In the genomic region with DNA sequence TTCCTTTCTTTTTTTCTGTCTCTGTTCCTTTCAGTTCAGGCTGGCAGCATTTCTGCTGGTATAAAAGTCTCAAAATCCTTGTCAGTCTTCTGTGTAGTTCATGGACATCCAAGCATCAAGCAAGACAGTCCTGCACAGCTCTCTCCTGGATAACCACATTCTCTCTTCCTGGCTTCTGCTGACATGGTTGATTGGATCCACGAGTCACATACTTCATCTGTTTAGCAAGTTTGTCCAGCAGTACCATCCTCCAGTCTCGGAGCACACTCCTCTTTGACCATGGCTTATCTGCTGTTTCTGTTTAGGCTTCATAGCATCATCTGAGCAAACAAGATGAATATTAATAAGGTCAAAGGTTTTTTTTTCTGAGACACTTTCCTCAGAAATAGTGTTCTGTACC, we compare ENCODE assay signal across 19 cellular contexts.
DNase-seq lines count a peak whose midpoint lies in the region; ATAC-seq, FAIRE-seq and TF ChIP-seq lines count a peak whose summit lies in the region.
"Had no signal": no experiment of that assay in that cellular context is flagged by ENCODE, and none has a peak within 500 bp of the region (broad histone marks: within the 10 kb centered on the region; RNA-seq: fewer than 3 reads in every experiment).

No MANE protein-coding gene starts in this region.

- no peak overlapping the region for H3K4me2 ChIP-seq in GM23248 (ENCODE audit: unreplicated experiment)

- ATAC-seq in naive B cell (ENCODE audit: low read depth in 2 of 2) (no peak), heart left ventricle (no peak)
- ATAC-seq: Right ventricle myocardium inferior had no signal

- no peak overlapping the region for H2AFZ ChIP-seq in GM23248

- DNase-seq in ACHN (peak; percentile 30), H54 (ENCODE audit: insufficient read length, low spot score) (no peak), cerebellar cortex (ENCODE audit: low spot score) (peak; percentile 27), naive B cell (no peak), heart left ventricle (no peak), GM23248 (no peak), NCI-H446 treated with DMSO at 0.1 percent for 48 hours (lab: John Stamatoyannopoulos, UW) (no peak)
- DNase-seq: DMS79, MG63, NCI-H1417, NCI-H187, NCI-H446, NCI-H526 treated with DMSO at 0.1 percent for 48 hours, OCI-M1 had no signal

- peak; percentile 65 for FAIRE-seq in H54 (lab: Jason Lieb, UNC)
- FAIRE-seq: D721Med, H1 had no signal

- H3K9me3 ChIP-seq in heart left ventricle (no peaks in the 10 kb centered on the region), GM23248 (ENCODE audit: low read depth) (no peaks in the 10 kb centered on the region)
- H3K9me3 ChIP-seq: MG63, SJSA1 had no signal

- no peaks in the 10 kb centered on the region for H3K79me2 ChIP-seq in GM23248 (ENCODE audit: insufficient read depth)

- TF ChIP-seq POLR2A in H54 (IDR thresholded peaks at IDR 0.05; ENCODE audit: low read depth, low read length): no peak
- no peak for TF ChIP-seq POLR2A in heart left ventricle (IDR thresholded peaks at IDR 0.05)

- H3K27ac ChIP-seq in heart left ventricle (no peak overlapping the region), GM23248 (no peak overlapping the region)
- H3K27ac ChIP-seq: SJSA1 had no signal

- H3K27me3 ChIP-seq in heart left ventricle (no peaks in the 10 kb centered on the region), GM23248 (replicated peaks; ENCODE audit: insufficient read depth) (no peaks in the 10 kb centered on the region)
- H3K27me3 ChIP-seq: MG63, SJSA1 had no signal

- H3K4me1 ChIP-seq in heart left ventricle (no peaks in the 10 kb centered on the region), GM23248 (ENCODE audit: insufficient read depth) (no peaks in the 10 kb centered on the region)
- H3K4me1 ChIP-seq: SJSA1 had no signal

- no peaks in the 10 kb centered on the region for H4K20me1 ChIP-seq in GM23248 (ENCODE audit: insufficient read depth)

- peaks cover 0 to 29% (median 20%) of the 10 kb centered on the region in 9 donors for H3K36me3 ChIP-seq in heart left ventricle
- H3K36me3 ChIP-seq in GM23248 (ENCODE audit: low read depth): no peaks in the 10 kb centered on the region
- H3K36me3 ChIP-seq: MG63, SJSA1 had no signal

- H3K4me3 ChIP-seq in heart left ventricle (no peak overlapping the region), GM23248 (no peak overlapping the region)
- H3K4me3 ChIP-seq: MG63, SJSA1 had no signal

- no peak for TF ChIP-seq CTCF in heart left ventricle (IDR thresholded peaks at IDR 0.05)

- peak overlapping the region; percentile 49 to 78 (median 66) for H3K27ac Mint-ChIP-seq in naive B cell

- H3F3A ChIP-seq in GM23248 (ENCODE audit: insufficient read depth): no peaks in the 10 kb centered on the region

- H3K27me3 Mint-ChIP-seq in naive B cell: no peaks in the 10 kb centered on the region

- H3K4me1 Mint-ChIP-seq in naive B cell: peaks cover 19 to 27% (median 23%) of the 10 kb centered on the region in 3 donors

- no peak overlapping the region for H3K9ac ChIP-seq in GM23248

- no peaks in the 10 kb centered on the region for H3K9me2 ChIP-seq in GM23248 (ENCODE audit: insufficient read depth)

- intact Hi-C loops in heart left ventricle (cut with DNase I): no loop called here

- no peaks in the 10 kb centered on the region for H3K9me3 Mint-ChIP-seq in naive B cell
- H3K9me3 Mint-ChIP-seq: CD14-positive monocyte had no signal

- 76 to 88% (median 83%) methylated on average over 2 of the region's 2 CpGs for WGBS in heart left ventricle, 4 donors
- WGBS in GM23248 (ENCODE audit: low coverage in 1 of 2, low lambda C conversion rate in 2 of 2, missing lambda C conversion rate in 2 of 2), 2 experiments: 63 to 64% methylated on average over 2 of the region's 2 CpGs

- no peak overlapping the region for H3K4me3 Mint-ChIP-seq in naive B cell
- H3K4me3 Mint-ChIP-seq: CD14-positive monocyte had no signal

- in situ Hi-C loops in ACHN (cut with HindIII; ENCODE audit: low pct_ligation_motif_present, low pct_unique_long_range_greater_than_20kb, low sequenced_read_pairs) (no loop called here), GM23248 (cut with MboI) (no loop called here)

- peaks cover 11 to 16% of the 10 kb centered on the region in 2 donors for H3K36me3 Mint-ChIP-seq in naive B cell

Comparison
In these comparisons a context has a peak if more than half of its experiments do, and no peak if none do; other contexts are left out.
1. DNase-seq: peak in ACHN (single experiment) and cerebellar cortex (single experiment); none in H54 (single experiment), naive B cell (single experiment), heart left ventricle (0 of 5), GM23248 (single experiment) and NCI-H446 treated with DMSO at 0.1 percent for 48 hours (single experiment).